ENCODE assay signal across 20 cellular contexts in genomic region chr2:145690183-145690582, GRCh38.
DNase-seq lines count a peak whose midpoint lies in the region; ATAC-seq, FAIRE-seq and TF ChIP-seq lines count a peak whose summit lies in the region.
"Had no signal": no experiment of that assay in that cellular context is flagged by ENCODE, and none has a peak within 500 bp of the region (broad histone marks: within the 10 kb centered on the region; RNA-seq: fewer than 3 reads in every experiment).

No MANE protein-coding gene starts in this region.

- H3K27me3 ChIP-seq in K562 (ENCODE audit: control insufficient read depth in 2 of 2, insufficient read depth in 2 of 2, low read length in 2 of 2), result no peaks in the 10 kb centered on the region
- H3K27me3 ChIP-seq: BLaER1 treated with 17β-estradiol and CSF1 and Interleukin-3, amounts not matched to agents 10 nM and 100 nM had no signal

- peak overlapping the region; percentile 49; the same call in 1 of the 2 replicates for H2AFZ ChIP-seq in K562 (ENCODE audit: low read depth, low read length)

- 0 out of 3 replicates have a peak overlapping the region, but pooled peaks have one; percentile 7 for H3K27ac ChIP-seq in K562 (ENCODE audit: extremely low read depth, low read depth, low read length)
- H3K27ac ChIP-seq: BLaER1 treated with 17β-estradiol and CSF1 and Interleukin-3, amounts not matched to agents 10 nM and 100 nM; SK-N-MC had no signal

- no peak for TF ChIP-seq POLR2A in K562 (conservative IDR thresholded peaks at IDR 0.05)

- in situ Hi-C loops in K562 (cut with MboI), result no loop called here

- H3K9me3 ChIP-seq in K562 (replicated peaks; ENCODE audit: control insufficient read depth, insufficient read depth, low read depth, low read length), result peaks cover 7% of the 10 kb centered on the region
- H3K9me3 ChIP-seq: BLaER1 treated with 17β-estradiol and CSF1 and Interleukin-3, amounts not matched to agents 10 nM and 100 nM had no signal

- H3K4me3 ChIP-seq in K562, result no peak overlapping the region
- no peak overlapping the region for H3K4me3 ChIP-seq in fibroblast of mammary gland (ENCODE audit: control insufficient read depth, low read depth, low read length)
- H3K4me3 ChIP-seq: BLaER1 treated with 17β-estradiol and CSF1 and Interleukin-3, amounts not matched to agents 10 nM and 100 nM; SK-N-MC had no signal

- peaks cover 0 to 19% of the 10 kb centered on the region in 2 experiments; a peak in 3 of 5 replicates for H3K4me1 ChIP-seq in K562 (replicated peaks in 1 of 2; ENCODE audit: control insufficient read depth in 2 of 2, insufficient read depth in 2 of 2, low read length in 2 of 2)

- BruUV-seq in K562 (replicated peaks; lab: Mats Ljungman, UMichigan), result no TSS peak

- no peak for TF ChIP-seq EP300 in K562 (IDR thresholded peaks at IDR 0.05; ENCODE audit: low read length)

- no peak for FAIRE-seq in K562 (lab: Jason Lieb, UNC)
- FAIRE-seq: H54 had no signal

- no peaks in the 10 kb centered on the region for H3K79me2 ChIP-seq in K562 (ENCODE audit: control insufficient read depth, insufficient read depth, low read length)

- H3K4me2 ChIP-seq in K562 (ENCODE audit: insufficient read depth, low read length), result no peak overlapping the region
- H3K4me2 ChIP-seq: BLaER1 treated with 17β-estradiol and CSF1 and Interleukin-3, amounts not matched to agents 10 nM and 100 nM had no signal

- no peak for TF ChIP-seq RAD21 in K562 (CRISPR knock-in tag; conservative IDR thresholded peaks at IDR 0.05 in 1 of 2, IDR thresholded peaks at IDR 0.05 in 1 of 2)

- TF ChIP-seq CTCF in K562 (IDR thresholded peaks at IDR 0.05 in 2 of 3, conservative IDR thresholded peaks at IDR 0.05 in 1 of 3; ENCODE audit: insufficient read depth in 2 of 3, low read depth in 1 of 3, low read length in 3 of 3) (no peak), fibroblast of mammary gland (conservative IDR thresholded peaks at IDR 0.05; ENCODE audit: control insufficient read depth, insufficient read depth, low read depth, low read length) (no peak)

- WGBS in K562 (ENCODE audit: insufficient coverage, low coverage, missing lambda C conversion rate), result 53% methylated on average over 4 of the region's 4 CpGs

- intact Hi-C loops in K562 (cut with micrococcal nuclease) (no loop called here), left ventricle myocardium superior (cut with micrococcal nuclease) (no loop called here)

- no peaks in the 10 kb centered on the region for H3K9me1 ChIP-seq in K562 (ENCODE audit: control insufficient read depth, insufficient read depth, low read length)

- POLR2A ChIA-PET in K562 (lab: Yijun Ruan, JAX), result interaction anchor here (0.6 kb wide), 1 partner anchor 152 kb away, joined by 3 read pairs; no protein-coding TSS in a partner anchor

- CTCF ChIA-PET in K562 (lab: Yijun Ruan, JAX; ENCODE audit: low intra/inter-chr PET ratio), result no interaction called here

- no peaks in the 10 kb centered on the region for H4K20me1 ChIP-seq in K562 (replicated peaks; ENCODE audit: control insufficient read depth, insufficient read depth, low read length)
- H4K20me1 ChIP-seq: BLaER1 treated with 17β-estradiol and CSF1 and Interleukin-3, amounts not matched to agents 10 nM and 100 nM had no signal

- ATAC-seq in K562 (no peak), left ventricle myocardium superior (no peak), GM21528 (IDR thresholded peaks at IDR 0.05; ENCODE audit: low FRiP score, unreplicated experiment) (no peak)

- DNase-seq in NCI-H226 (peak; percentile 21), K562 (ENCODE audit: extremely low read depth in 1 of 4, low spot score in 3 of 4) (no peak), fibroblast of mammary gland (ENCODE audit: low read depth) (peak; percentile 28), left ventricle myocardium superior (no peak), NCI-H2107 (lab: John Stamatoyannopoulos, UW) (no peak)
- DNase-seq in activated CD8-positive, alpha-beta memory T cell treated with anti-CD3 and anti-CD28 coated beads, Interleukin-2, amount 50 U/mL, for 4 hours, result no peak
- DNase-seq: CD8-positive, alpha-beta memory T cell; DMS79; Kasumi-1; MM.1S; NCI-H1092; NCI-H1436 treated with DMSO at 0.1 percent for 48 hours; NCI-H2029; NCI-H2171 treated with DMSO at 0.1 percent for 48 hours; NCI-H446 treated with DMSO at 0.1 percent for 48 hours; SHP77 had no signal

- no peak overlapping the region for H3K9ac ChIP-seq in K562 (ENCODE audit: insufficient read depth in 1 of 2, low read depth in 2 of 2, low read length in 2 of 2)
- H3K9ac ChIP-seq: BLaER1 treated with 17β-estradiol and CSF1 and Interleukin-3, amounts not matched to agents 10 nM and 100 nM had no signal

- H3K36me3 ChIP-seq in K562 (ENCODE audit: control insufficient read depth, insufficient read depth, low read length), result peaks cover 18% of the 10 kb centered on the region
- H3K36me3 ChIP-seq: BLaER1 treated with 17β-estradiol and CSF1 and Interleukin-3, amounts not matched to agents 10 nM and 100 nM had no signal

TF ChIP-seq in K562, 482 proteins besides CTCF, POLR2A, EP300 and RAD21:
- TF ChIP-seq DLX4 (CRISPR knock-in tag; IDR thresholded peaks at IDR 0.05) (no peak), NFE2 (IDR thresholded peaks at IDR 0.05; ENCODE audit: low read depth) (0 out of 2 replicates have a peak, but pooled peaks have one; percentile 12), FOXA3 (CRISPR knock-in tag; conservative IDR thresholded peaks at IDR 0.05 in 1 of 2, IDR thresholded peaks at IDR 0.05 in 1 of 2) (0 out of 4 replicates have a peak, but pooled peaks of 1 of the 2 experiments have one; percentile 13), TCFL5 (CRISPR knock-in tag; conservative IDR thresholded peaks at IDR 0.05) (no peak), ZBED1 (IDR thresholded peaks at IDR 0.05) (no peak)
- TF ChIP-seq, protein P1, sequence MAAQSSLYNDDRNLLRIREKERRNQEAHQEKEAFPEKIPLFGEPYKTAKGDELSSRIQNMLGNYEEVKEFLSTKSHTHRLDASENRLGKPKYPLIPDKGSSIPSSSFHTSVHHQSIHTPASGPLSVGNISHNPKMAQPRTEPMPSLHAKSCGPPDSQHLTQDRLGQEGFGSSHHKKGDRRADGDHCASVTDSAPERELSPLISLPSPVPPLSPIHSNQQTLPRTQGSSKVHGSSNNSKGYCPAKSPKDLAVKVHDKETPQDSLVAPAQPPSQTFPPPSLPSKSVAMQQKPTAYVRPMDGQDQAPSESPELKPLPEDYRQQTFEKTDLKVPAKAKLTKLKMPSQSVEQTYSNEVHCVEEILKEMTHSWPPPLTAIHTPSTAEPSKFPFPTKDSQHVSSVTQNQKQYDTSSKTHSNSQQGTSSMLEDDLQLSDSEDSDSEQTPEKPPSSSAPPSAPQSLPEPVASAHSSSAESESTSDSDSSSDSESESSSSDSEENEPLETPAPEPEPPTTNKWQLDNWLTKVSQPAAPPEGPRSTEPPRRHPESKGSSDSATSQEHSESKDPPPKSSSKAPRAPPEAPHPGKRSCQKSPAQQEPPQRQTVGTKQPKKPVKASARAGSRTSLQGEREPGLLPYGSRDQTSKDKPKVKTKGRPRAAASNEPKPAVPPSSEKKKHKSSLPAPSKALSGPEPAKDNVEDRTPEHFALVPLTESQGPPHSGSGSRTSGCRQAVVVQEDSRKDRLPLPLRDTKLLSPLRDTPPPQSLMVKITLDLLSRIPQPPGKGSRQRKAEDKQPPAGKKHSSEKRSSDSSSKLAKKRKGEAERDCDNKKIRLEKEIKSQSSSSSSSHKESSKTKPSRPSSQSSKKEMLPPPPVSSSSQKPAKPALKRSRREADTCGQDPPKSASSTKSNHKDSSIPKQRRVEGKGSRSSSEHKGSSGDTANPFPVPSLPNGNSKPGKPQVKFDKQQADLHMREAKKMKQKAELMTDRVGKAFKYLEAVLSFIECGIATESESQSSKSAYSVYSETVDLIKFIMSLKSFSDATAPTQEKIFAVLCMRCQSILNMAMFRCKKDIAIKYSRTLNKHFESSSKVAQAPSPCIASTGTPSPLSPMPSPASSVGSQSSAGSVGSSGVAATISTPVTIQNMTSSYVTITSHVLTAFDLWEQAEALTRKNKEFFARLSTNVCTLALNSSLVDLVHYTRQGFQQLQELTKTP (IDR thresholded peaks at IDR 0.05; ENCODE audit: low read depth in 1 of 2, partially characterized antibody in 2 of 2), result no peak
TF ChIP-seq in K562: peak in this region for 2.

Comparison
In these comparisons a context has a peak if more than half of its experiments do, and no peak if none do; other contexts are left out.
1. DNase-seq: peak in NCI-H226 (single experiment) and fibroblast of mammary gland (single experiment); none in K562 (0 of 4), left ventricle myocardium superior (single experiment), activated CD8-positive, alpha-beta memory T cell treated with anti-CD3 and anti-CD28 coated beads, Interleukin-2, amount 50 U/mL, for 4 hours (single experiment) and NCI-H2107 (single experiment).